ENCODE assay signal across 1 cellular context in genomic region chr4:15677507-15677988, GRCh38.
TF ChIP-seq lines count a peak whose summit lies in the region.

No MANE protein-coding gene starts in this region.

TF ChIP-seq in HepG2, 621 proteins besides CTCF, POLR2A, EP300 and RAD21 (continues in another document):
- TF ChIP-seq ZNF670 (CRISPR knock-in tag; IDR thresholded peaks at IDR 0.05; ENCODE audit: borderline replicate concordance) (no peak), SAP130 (CRISPR knock-in tag; IDR thresholded peaks at IDR 0.05; ENCODE audit: low read depth) (0 out of 2 replicates have a peak, but pooled peaks have one; percentile 14), NFIC (IDR thresholded peaks at IDR 0.05; ENCODE audit: low read length) (0 out of 2 replicates have a peak, but pooled peaks have one; percentile 22), PAXIP1 (CRISPR knock-in tag; conservative IDR thresholded peaks at IDR 0.05) (0 out of 2 replicates have a peak, but pooled peaks have one; percentile 21), PRDM10 (CRISPR knock-in tag; IDR thresholded peaks at IDR 0.05; ENCODE audit: low read depth) (peak; percentile 97), POGZ (CRISPR knock-in tag; IDR thresholded peaks at IDR 0.05) (peak; percentile 25; the same call in 1 of the 2 replicates), MAFK (conservative IDR thresholded peaks at IDR 0.05 in 1 of 2, IDR thresholded peaks at IDR 0.05 in 1 of 2; ENCODE audit: low read length in 2 of 2) (no peak), MED1 (CRISPR knock-in tag; IDR thresholded peaks at IDR 0.05) (peak; percentile 26; the same call in 1 of the 2 replicates), ZMYM4 (CRISPR knock-in tag; IDR thresholded peaks at IDR 0.05) (peak; percentile 26; the same call in 1 of the 2 replicates), TEAD3 (CRISPR knock-in tag; optimal IDR thresholded peaks at IDR 0.05; ENCODE audit: borderline replicate concordance) (peak; percentile 68), HOMEZ (CRISPR knock-in tag; IDR thresholded peaks at IDR 0.05; ENCODE audit: low read depth) (peak; percentile 64; the same call in 1 of the 2 replicates), ZFP62 (CRISPR knock-in tag; IDR thresholded peaks at IDR 0.05) (no peak), UBTF (CRISPR knock-in tag; IDR thresholded peaks at IDR 0.05) (no peak), CHCHD3 (CRISPR knock-in tag; IDR thresholded peaks at IDR 0.05) (no peak), CSRNP1 (CRISPR knock-in tag; IDR thresholded peaks at IDR 0.05) (no peak), FOSL2 (CRISPR knock-in tag; IDR thresholded peaks at IDR 0.05) (peak; percentile 77), LCORL (IDR thresholded peaks at IDR 0.05) (no peak), LCORL (CRISPR knock-in tag; IDR thresholded peaks at IDR 0.05) (0 out of 2 replicates have a peak, but pooled peaks have one; percentile 22), RARA (CRISPR knock-in tag; IDR thresholded peaks at IDR 0.05) (0 out of 2 replicates have a peak, but pooled peaks have one; percentile 4), ASH2L (IDR thresholded peaks at IDR 0.05; ENCODE audit: insufficient read length, low read depth, low read length) (peak; percentile 60), ZBTB38 (CRISPR knock-in tag; IDR thresholded peaks at IDR 0.05) (0 out of 2 replicates have a peak, but pooled peaks have one; percentile 51), HNRNPH1 (optimal IDR thresholded peaks at IDR 0.05; ENCODE audit: low read depth, low read length) (no peak), ZBTB33 (CRISPR knock-in tag; IDR thresholded peaks at IDR 0.05) (0 out of 2 replicates have a peak, but pooled peaks have one; percentile 42), USF2 (IDR thresholded peaks at IDR 0.05; ENCODE audit: low read depth, low read length) (no peak), USF2 (CRISPR knock-in tag; IDR thresholded peaks at IDR 0.05; ENCODE audit: borderline replicate concordance) (peak; percentile 89; the same call in 1 of the 2 replicates), SRF (IDR thresholded peaks at IDR 0.05; ENCODE audit: low read depth, low read length) (peak; percentile 99), NR0B2 (CRISPR knock-in tag; IDR thresholded peaks at IDR 0.05) (no peak), GATAD2A (CRISPR knock-in tag; IDR thresholded peaks at IDR 0.05) (peak; percentile 35; the same call in 1 of the 2 replicates), HNF1A (IDR thresholded peaks at IDR 0.05; ENCODE audit: low read depth) (peak; percentile 56; the same call in 1 of the 2 replicates), HNF1A (CRISPR knock-in tag; IDR thresholded peaks at IDR 0.05; ENCODE audit: borderline replicate concordance) (peak; percentile 53; the same call in 1 of the 2 replicates)
